ENCODE assay signal across 1 cellular context in genomic region chr3:169628567-169628966, GRCh38.
A peak's percentile ranks its signal among the peaks of the same experiment; 100 is the strongest.
TF ChIP-seq lines count a peak whose summit lies in the region.

No MANE protein-coding gene starts in this region.

TF ChIP-seq in HEK293, 187 proteins besides CTCF, POLR2A, EP300 and RAD21 (continued from another document):
- 0 out of 2 replicates have a peak, but pooled peaks have one; percentile 44 for TF ChIP-seq PRDM10 (tag by site-specific recombination; IDR thresholded peaks at IDR 0.05)
- TF ChIP-seq REST (tag by site-specific recombination; IDR thresholded peaks at IDR 0.05) = no peak
- no peak for TF ChIP-seq FEZF1 (tag by site-specific recombination; IDR thresholded peaks at IDR 0.05)
- TF ChIP-seq ZNF140 (tag by site-specific recombination; IDR thresholded peaks at IDR 0.05) = no peak
- TF ChIP-seq ZNF398 (tag by site-specific recombination; IDR thresholded peaks at IDR 0.05) = no peak
- no peak for TF ChIP-seq ZNF433 (tag by site-specific recombination; IDR thresholded peaks at IDR 0.05; ENCODE audit: low read depth)
- no peak for TF ChIP-seq ZNF155 (tag by site-specific recombination; IDR thresholded peaks at IDR 0.05)
- TF ChIP-seq YY1 (tag by site-specific recombination; IDR thresholded peaks at IDR 0.05) = no peak
- TF ChIP-seq ZNF366 (tag by site-specific recombination; conservative IDR thresholded peaks at IDR 0.05) = 0 out of 2 replicates have a peak, but pooled peaks have one; percentile 7
- no peak for TF ChIP-seq MYNN (tag by site-specific recombination; IDR thresholded peaks at IDR 0.05; ENCODE audit: borderline replicate concordance)
- no peak; the same call in 1 of the 2 replicates for TF ChIP-seq ZNF623 (tag by site-specific recombination; IDR thresholded peaks at IDR 0.05)
- no peak for TF ChIP-seq ZFP69B (tag by site-specific recombination; IDR thresholded peaks at IDR 0.05)
